In the genomic region with DNA sequence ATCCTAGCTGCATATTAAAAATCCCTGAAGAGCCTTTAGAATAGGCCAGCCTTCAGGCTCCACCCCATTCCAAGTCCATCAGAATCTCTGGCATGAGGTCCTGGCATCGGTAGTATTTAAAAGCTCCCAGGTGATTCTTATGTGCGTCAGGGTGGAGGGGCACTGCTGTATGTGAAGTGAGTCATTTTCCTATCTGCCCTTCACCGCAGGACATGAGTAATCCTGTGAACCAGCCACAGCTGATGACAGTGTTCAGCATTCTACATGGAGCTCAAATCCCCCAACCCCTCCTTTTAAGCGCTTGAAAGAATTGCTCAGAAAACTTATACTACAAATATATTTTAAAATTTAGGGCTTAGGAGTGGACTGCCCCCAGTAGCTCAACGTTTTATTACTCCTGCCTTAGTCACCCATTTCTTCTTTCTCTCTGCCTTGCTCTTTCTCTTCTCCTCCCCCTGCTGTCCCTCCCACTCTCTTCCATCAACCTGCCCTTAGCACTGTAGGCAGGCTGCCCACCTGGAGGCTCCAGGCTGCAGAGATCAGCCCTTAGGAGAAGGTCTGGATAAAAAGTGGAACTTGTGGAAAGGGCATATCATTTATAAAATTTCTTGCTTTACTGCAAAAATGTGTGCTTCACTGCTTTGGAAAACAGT, we compare ENCODE assay signal across 9 cellular contexts.
DNase-seq lines count a peak whose midpoint lies in the region; ATAC-seq and TF ChIP-seq lines count a peak whose summit lies in the region.
"Had no signal": no experiment of that assay in that cellular context is flagged by ENCODE, and none has a peak within 500 bp of the region (broad histone marks: within the 10 kb centered on the region; RNA-seq: fewer than 3 reads in every experiment).

No MANE protein-coding gene starts in this region.

- H3K4me1 ChIP-seq in liver (ENCODE audit: control insufficient read depth in 4 of 4, insufficient read depth in 4 of 4, low read length in 3 of 4), result peaks cover 3 to 16% (median 9%) of the 10 kb centered on the region in 4 donors
- H3K4me1 ChIP-seq in transverse colon, result peaks cover 0 to 4% (median 4%) of the 10 kb centered on the region in 4 donors

- H3K9me3 Mint-ChIP-seq in activated CD8-positive, alpha-beta memory T cell treated with anti-CD3 and anti-CD28 coated beads, Interleukin-2, amount 10 ng/mL, durations not matched to agents 7 days and 5 days (ENCODE audit: low read depth), result no peaks in the 10 kb centered on the region

- no peaks in the 10 kb centered on the region for H3K36me3 Mint-ChIP-seq in activated CD8-positive, alpha-beta memory T cell treated with anti-CD3 and anti-CD28 coated beads, Interleukin-2, amount 10 ng/mL, durations not matched to agents 7 days and 5 days

- no peak for TF ChIP-seq EP300 in transverse colon (IDR thresholded peaks at IDR 0.05; ENCODE audit: low read depth)

- H3K36me3 ChIP-seq in liver (ENCODE audit: control insufficient read depth in 4 of 4, insufficient read depth in 3 of 4, low read depth in 1 of 4, low read length in 3 of 4) (no peaks in the 10 kb centered on the region), transverse colon (no peaks in the 10 kb centered on the region)

- no peak for TF ChIP-seq POLR2A in transverse colon (IDR thresholded peaks at IDR 0.05)

- no peak overlapping the region for H3K4me3 Mint-ChIP-seq in activated CD8-positive, alpha-beta memory T cell treated with anti-CD3 and anti-CD28 coated beads, Interleukin-2, amount 10 ng/mL, durations not matched to agents 7 days and 5 days

- no peak overlapping the region for H3K27ac ChIP-seq in liver (ENCODE audit: low read depth in 1 of 2, low read length in 2 of 2)
- no peak overlapping the region for H3K27ac ChIP-seq in transverse colon
- H3K27ac ChIP-seq: C4-2B had no signal

- DNase-seq in activated CD8-positive, alpha-beta memory T cell treated with anti-CD3 and anti-CD28 coated beads, Interleukin-2, amount 10 ng/mL, durations not matched to agents 7 days and 5 days, result peak; percentile 89
- DNase-seq in activated CD8-positive, alpha-beta memory T cell treated with anti-CD3 and anti-CD28 coated beads for 24 hours, result no peak
- peak; percentile 76 for DNase-seq in NOMO-1 treated with DMSO at 0.1 percent for 48 hours (lab: John Stamatoyannopoulos, UW; ENCODE audit: unreplicated experiment)
- peak; percentile 6 for DNase-seq in activated gamma-delta T cell treated with anti-CD3 and anti-CD28 coated beads, Interleukin-2, amount 50 U/mL, for 16 hours (ENCODE audit: low read depth)
- DNase-seq in head of caudate nucleus, result no peak
- DNase-seq in transverse colon, result no peak

- in situ Hi-C loops in transverse colon (cut with MboI; ENCODE audit: low pct_ligation_motif_present in 1 of 4, low pct_unique_long_range_greater_than_20kb in 1 of 4, low sequenced_read_pairs in 3 of 4), result loop anchor here (10.0 to 25.0 kb wide), 5 partner anchors 196 to 809 kb away; no protein-coding TSS in a partner anchor

- H3K4me3 ChIP-seq in liver (ENCODE audit: low read depth in 1 of 3, low read length in 3 of 3) (no peak overlapping the region), transverse colon (no peak overlapping the region)

- CTCF ChIA-PET in activated CD8-positive, alpha-beta memory T cell treated with anti-CD3 and anti-CD28 coated beads, Interleukin-2, amount 10 ng/mL, durations not matched to agents 7 days and 5 days (lab: Charles Lee), result interaction anchor here (0.7 to 1.4 kb wide), 5 partner anchors 11 to 209 kb away, joined by 3 to 6 read pairs (median 4); no protein-coding TSS in a partner anchor

- WGBS in liver, result 27% methylated on average over 5 of the region's 5 CpGs
- 36 to 42% methylated on average over 2 to 5 of the region's 5 CpGs for WGBS in transverse colon (ENCODE audit: low coverage in 1 of 2), 2 donors

- no peaks in the 10 kb centered on the region for H3K9me3 ChIP-seq in liver (ENCODE audit: control insufficient read depth in 4 of 4, low read length in 3 of 4)
- no peaks in the 10 kb centered on the region for H3K9me3 ChIP-seq in transverse colon

- no peak for TF ChIP-seq RAD21 in liver (IDR thresholded peaks at IDR 0.05)

- peaks cover 24% of the 10 kb centered on the region for H3K4me1 Mint-ChIP-seq in activated CD8-positive, alpha-beta memory T cell treated with anti-CD3 and anti-CD28 coated beads, Interleukin-2, amount 10 ng/mL, durations not matched to agents 7 days and 5 days

- H3K9ac ChIP-seq in liver (ENCODE audit: low read depth in 1 of 2, low read length in 2 of 2), result no peak overlapping the region

- peak; percentile 100 for ATAC-seq in activated CD8-positive, alpha-beta memory T cell treated with anti-CD3 and anti-CD28 coated beads, Interleukin-2, amount 10 ng/mL, durations not matched to agents 7 days and 5 days
- peak; percentile 99 for ATAC-seq in HG02852 (IDR thresholded peaks at IDR 0.05; ENCODE audit: unreplicated experiment)

- TF ChIP-seq CTCF in liver (IDR thresholded peaks at IDR 0.05; ENCODE audit: low read depth, low read length, missing input control) (no peak), transverse colon (IDR thresholded peaks at IDR 0.05) (no peak)

- intact Hi-C loops in head of caudate nucleus (cut with DNase I), result loop anchor here (10.0 kb wide), 1 partner anchor 799 kb away; no protein-coding TSS in a partner anchor
- intact Hi-C loops in transverse colon (cut with DNase I; ENCODE audit: low total_unique reads), result no loop called here

- no peak overlapping the region for H3K27ac Mint-ChIP-seq in activated CD8-positive, alpha-beta memory T cell treated with anti-CD3 and anti-CD28 coated beads, Interleukin-2, amount 10 ng/mL, durations not matched to agents 7 days and 5 days

- peaks cover 62% of the 10 kb centered on the region for H3K27me3 Mint-ChIP-seq in activated CD8-positive, alpha-beta memory T cell treated with anti-CD3 and anti-CD28 coated beads, Interleukin-2, amount 10 ng/mL, durations not matched to agents 7 days and 5 days

- H3K27me3 ChIP-seq in liver (ENCODE audit: control insufficient read depth in 4 of 4, insufficient read depth in 4 of 4, low read length in 3 of 4) (no peaks in the 10 kb centered on the region), transverse colon (no peaks in the 10 kb centered on the region)

TF ChIP-seq in liver, 16 proteins besides CTCF, POLR2A, EP300 and RAD21:
- no peak for TF ChIP-seq SP1 (IDR thresholded peaks at IDR 0.05)
- TF ChIP-seq HNF4A (conservative IDR thresholded peaks at IDR 0.05), result peak in 1 of 2 donors; percentile 43
- TF ChIP-seq YY1 (IDR thresholded peaks at IDR 0.05), result peak; percentile 28
- no peak for TF ChIP-seq REST (IDR thresholded peaks at IDR 0.05)
- peak; percentile 13 for TF ChIP-seq ATF3 (IDR thresholded peaks at IDR 0.05)
- TF ChIP-seq NR2F2 (IDR thresholded peaks at IDR 0.05), result no peak
- TF ChIP-seq JUND (IDR thresholded peaks at IDR 0.05), result peak; percentile 49 to 93
- TF ChIP-seq TAF1 (conservative IDR thresholded peaks at IDR 0.05), result no peak
- no peak for TF ChIP-seq HNF4G (IDR thresholded peaks at IDR 0.05)
- TF ChIP-seq, protein P1, sequence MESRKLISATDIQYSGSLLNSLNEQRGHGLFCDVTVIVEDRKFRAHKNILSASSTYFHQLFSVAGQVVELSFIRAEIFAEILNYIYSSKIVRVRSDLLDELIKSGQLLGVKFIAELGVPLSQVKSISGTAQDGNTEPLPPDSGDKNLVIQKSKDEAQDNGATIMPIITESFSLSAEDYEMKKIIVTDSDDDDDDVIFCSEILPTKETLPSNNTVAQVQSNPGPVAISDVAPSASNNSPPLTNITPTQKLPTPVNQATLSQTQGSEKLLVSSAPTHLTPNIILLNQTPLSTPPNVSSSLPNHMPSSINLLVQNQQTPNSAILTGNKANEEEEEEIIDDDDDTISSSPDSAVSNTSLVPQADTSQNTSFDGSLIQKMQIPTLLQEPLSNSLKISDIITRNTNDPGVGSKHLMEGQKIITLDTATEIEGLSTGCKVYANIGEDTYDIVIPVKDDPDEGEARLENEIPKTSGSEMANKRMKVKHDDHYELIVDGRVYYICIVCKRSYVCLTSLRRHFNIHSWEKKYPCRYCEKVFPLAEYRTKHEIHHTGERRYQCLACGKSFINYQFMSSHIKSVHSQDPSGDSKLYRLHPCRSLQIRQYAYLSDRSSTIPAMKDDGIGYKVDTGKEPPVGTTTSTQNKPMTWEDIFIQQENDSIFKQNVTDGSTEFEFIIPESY (IDR thresholded peaks at IDR 0.05), result no peak
- TF ChIP-seq FOXA1 (IDR thresholded peaks at IDR 0.05), result no peak
- peak in 1 of 2 donors; percentile 29 for TF ChIP-seq RXRA (IDR thresholded peaks at IDR 0.05)

Comparison
In these comparisons a context has a peak if more than half of its experiments do, and no peak if none do; other contexts are left out.
1. DNase-seq: peak in activated CD8-positive, alpha-beta memory T cell treated with anti-CD3 and anti-CD28 coated beads, Interleukin-2, amount 10 ng/mL, durations not matched to agents 7 days and 5 days (single experiment), NOMO-1 treated with DMSO at 0.1 percent for 48 hours (single experiment) and activated gamma-delta T cell treated with anti-CD3 and anti-CD28 coated beads, Interleukin-2, amount 50 U/mL, for 16 hours (single experiment); none in activated CD8-positive, alpha-beta memory T cell treated with anti-CD3 and anti-CD28 coated beads for 24 hours (single experiment), head of caudate nucleus (0 of 42) and transverse colon (single experiment).